Comparison of ENCODE assay signal across 1 cellular context in the genomic region with DNA sequence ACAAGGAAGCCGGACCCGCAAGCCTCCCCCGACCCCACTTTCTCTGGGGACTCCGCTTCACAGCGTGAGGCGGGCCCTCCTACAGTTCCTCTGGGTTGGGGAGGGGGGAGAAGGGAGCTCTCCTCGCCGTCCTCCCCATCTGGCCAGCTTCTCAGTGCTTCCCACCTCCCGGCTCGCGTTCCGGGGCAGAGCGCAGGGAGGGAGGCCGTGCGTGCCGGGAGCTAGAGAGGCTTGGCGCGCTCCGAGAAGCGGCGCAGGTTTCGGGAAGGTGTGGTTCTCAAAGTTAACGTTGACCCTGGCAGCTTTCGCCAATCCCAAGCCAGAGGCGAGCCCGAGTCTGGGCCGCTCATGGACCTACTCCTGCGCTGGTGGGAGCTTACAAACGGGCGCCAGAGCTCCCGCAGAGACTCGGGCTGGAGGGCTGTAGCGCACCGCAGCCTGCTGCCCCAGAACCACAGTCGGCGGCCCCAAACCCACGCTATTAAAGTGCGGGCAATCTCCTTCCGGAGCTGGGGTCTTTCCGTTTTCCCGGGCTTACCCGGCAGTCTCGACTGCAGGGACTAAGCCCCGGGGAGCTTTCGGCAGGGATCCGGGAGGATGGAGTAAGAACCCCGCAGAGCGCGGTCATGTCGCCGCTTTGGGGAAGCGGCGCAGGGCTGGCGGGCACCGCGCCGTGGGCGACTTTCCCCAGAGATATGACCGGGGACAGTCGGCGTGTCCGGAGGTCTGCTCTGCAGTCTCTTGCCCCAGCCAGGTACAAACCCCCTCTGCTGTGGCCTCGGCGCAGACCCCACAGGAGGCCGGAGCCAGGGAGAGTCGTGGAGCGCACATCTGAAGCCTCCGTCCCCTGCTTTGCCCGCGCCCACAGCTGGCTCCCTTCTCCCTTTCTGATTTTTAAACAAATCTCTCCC.
TF ChIP-seq lines count a peak whose summit lies in the region.

No MANE protein-coding gene starts in this region.

TF ChIP-seq in H1, 55 proteins besides CTCF, POLR2A, EP300 and RAD21:
- TF ChIP-seq CEBPB (IDR thresholded peaks at IDR 0.05; ENCODE audit: low read depth, low read length), result no peak
- peak; percentile 75; the same call in 1 of the 2 replicates for TF ChIP-seq RBBP5 (IDR thresholded peaks at IDR 0.05; ENCODE audit: borderline replicate concordance, low read depth, low read length)
- TF ChIP-seq CHD1 (IDR thresholded peaks at IDR 0.05; ENCODE audit: low read depth, low read length), result no peak
- no peak for TF ChIP-seq HDAC2 (IDR thresholded peaks at IDR 0.05; ENCODE audit: borderline replicate concordance in 1 of 2, low read depth in 2 of 2, low read length in 2 of 2)
- TF ChIP-seq PHF8 (conservative IDR thresholded peaks at IDR 0.05; ENCODE audit: low read depth, low read length), result no peak
- TF ChIP-seq SP2 (IDR thresholded peaks at IDR 0.05; ENCODE audit: low read length), result no peak
- TF ChIP-seq NRF1 (IDR thresholded peaks at IDR 0.05; ENCODE audit: low read depth, low read length), result no peak
- no peak for TF ChIP-seq TEAD4 (IDR thresholded peaks at IDR 0.05; ENCODE audit: low read depth, low read length)
- TF ChIP-seq MAFK (IDR thresholded peaks at IDR 0.05; ENCODE audit: low read depth, low read length), result no peak
- no peak for TF ChIP-seq SP4 (IDR thresholded peaks at IDR 0.05; ENCODE audit: low read length)
- TF ChIP-seq SIRT6 (IDR thresholded peaks at IDR 0.05; ENCODE audit: low read length), result no peak
- TF ChIP-seq CTBP2 (IDR thresholded peaks at IDR 0.05; ENCODE audit: borderline replicate concordance, insufficient read depth, insufficient read length, low read length), result peak; percentile 38
- no peak for TF ChIP-seq BCL11A (IDR thresholded peaks at IDR 0.05; ENCODE audit: low read depth in 2 of 2, low read length in 2 of 2)
- peak; percentile 80 for TF ChIP-seq EZH2 (IDR thresholded peaks at IDR 0.05; ENCODE audit: low read depth, low read length, severe bottlenecking)
- no peak for TF ChIP-seq POU5F1 (IDR thresholded peaks at IDR 0.05; ENCODE audit: low read depth, low read length)
- TF ChIP-seq KDM4A (IDR thresholded peaks at IDR 0.05; ENCODE audit: low read depth, low read length, severe bottlenecking), result peak; percentile 97
- TF ChIP-seq KDM1A (IDR thresholded peaks at IDR 0.05; ENCODE audit: borderline replicate concordance, low read length), result no peak
- peak; percentile 22 for TF ChIP-seq ASH2L (IDR thresholded peaks at IDR 0.05; ENCODE audit: low read length)
- no peak for TF ChIP-seq CREB1 (IDR thresholded peaks at IDR 0.05)
- TF ChIP-seq TAF7 (optimal IDR thresholded peaks at IDR 0.05; ENCODE audit: borderline replicate concordance, low read depth, low read length), result no peak
- no peak for TF ChIP-seq HDAC6 (IDR thresholded peaks at IDR 0.05; ENCODE audit: low read depth, low read length)
- TF ChIP-seq CBX8 (IDR thresholded peaks at IDR 0.05; ENCODE audit: borderline replicate concordance, low read depth, low read length), result no peak
- TF ChIP-seq, protein P1, sequence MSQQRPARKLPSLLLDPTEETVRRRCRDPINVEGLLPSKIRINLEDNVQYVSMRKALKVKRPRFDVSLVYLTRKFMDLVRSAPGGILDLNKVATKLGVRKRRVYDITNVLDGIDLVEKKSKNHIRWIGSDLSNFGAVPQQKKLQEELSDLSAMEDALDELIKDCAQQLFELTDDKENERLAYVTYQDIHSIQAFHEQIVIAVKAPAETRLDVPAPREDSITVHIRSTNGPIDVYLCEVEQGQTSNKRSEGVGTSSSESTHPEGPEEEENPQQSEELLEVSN (IDR thresholded peaks at IDR 0.05), result peak; percentile 25; the same call in 1 of the 2 replicates
- no peak for TF ChIP-seq BRCA1 (IDR thresholded peaks at IDR 0.05; ENCODE audit: low read depth, low read length)
- no peak for TF ChIP-seq YY1 (IDR thresholded peaks at IDR 0.05; ENCODE audit: low read depth, low read length)
- TF ChIP-seq TCF12 (IDR thresholded peaks at IDR 0.05; ENCODE audit: low read depth, low read length), result no peak
- no peak for TF ChIP-seq SRF (IDR thresholded peaks at IDR 0.05; ENCODE audit: low read depth, low read length)
- TF ChIP-seq RNF2 (IDR thresholded peaks at IDR 0.05; ENCODE audit: borderline replicate concordance, low read depth, low read length, missing control alignments, poor library complexity, severe bottlenecking), result no peak
- peak; percentile 88 for TF ChIP-seq SUZ12 (IDR thresholded peaks at IDR 0.05; ENCODE audit: low read length)
- no peak for TF ChIP-seq SP1 (IDR thresholded peaks at IDR 0.05; ENCODE audit: low read depth, low read length)
- TF ChIP-seq SIN3A (conservative IDR thresholded peaks at IDR 0.05 in 1 of 2, IDR thresholded peaks at IDR 0.05 in 1 of 2; ENCODE audit: low read depth in 1 of 2, low read length in 2 of 2), result peak in 1 of 2 experiments; percentile 19; a peak in 1 of 4 replicates
